In genomic region chr17:40605301-40605700, GRCh38 we compare ENCODE assay signal across 14 cellular contexts. TPM values are rescaled to one million over a fixed set of nuclear protein-coding genes. Genes with fewer than 3 reads are reported as not detected.
DNase-seq lines count a peak whose midpoint lies in the region; ATAC-seq and TF ChIP-seq lines count a peak whose summit lies in the region.
"Had no signal": no experiment of that assay in that cellular context is flagged by ENCODE, and none has a peak within 500 bp of the region (broad histone marks: within the 10 kb centered on the region; RNA-seq: fewer than 3 reads in every experiment).

No MANE protein-coding gene starts in this region.

- peak; percentile 71 for ATAC-seq in activated CD4-positive, alpha-beta T cell treated with anti-CD3 and anti-CD28 coated beads for 36 hours
- ATAC-seq in natural killer cell = no peak
- ATAC-seq in HG03439 (IDR thresholded peaks at IDR 0.05; ENCODE audit: unreplicated experiment) = no peak
- no peak for ATAC-seq in HG02970 (IDR thresholded peaks at IDR 0.05; ENCODE audit: low FRiP score, unreplicated experiment)
- ATAC-seq: gastrocnemius medialis, GM23338 had no signal

- no peaks in the 10 kb centered on the region for H3K9me3 Mint-ChIP-seq in activated CD4-positive, alpha-beta T cell treated with anti-CD3 and anti-CD28 coated beads for 36 hours (ENCODE audit: low read depth)
- no peaks in the 10 kb centered on the region for H3K9me3 Mint-ChIP-seq in activated T-helper 2 cell treated with anti-CD3 and anti-CD28 coated beads, Interferon-gamma antibody, Interleukin-2, Interleukin-4, amounts not matched to agents 10 μg/mL and 5 μg/mL and 100 μg/mL, durations not matched to agents 14 hours and 24 hours and 36 hours
- H3K9me3 Mint-ChIP-seq in natural killer cell = no peaks in the 10 kb centered on the region
- H3K9me3 Mint-ChIP-seq: GM23338 had no signal

- intact Hi-C loops in activated CD4-positive, alpha-beta T cell treated with anti-CD3 and anti-CD28 coated beads for 36 hours (cut with DNase I, micrococcal nuclease) = loop anchor here in 1 of 2 experiments (2.0 to 10.0 kb wide), 4 partner anchors 64 to 830 kb away; partner anchors contain the start of gene TOP2A
- intact Hi-C loops in activated T-helper 2 cell treated with anti-CD3 and anti-CD28 coated beads, Interferon-gamma antibody, Interleukin-2, Interleukin-4, amounts not matched to agents 10 μg/mL and 5 μg/mL and 100 μg/mL, durations not matched to agents 14 hours and 24 hours and 36 hours (cut with micrococcal nuclease) = loop anchor here (1.0 kb wide), 1 partner anchor 28 kb away; no protein-coding TSS in a partner anchor
- intact Hi-C loops in natural killer cell (cut with micrococcal nuclease) = loop anchor here (5.0 kb wide), 1 partner anchor 42 kb away; the partner anchor contains the start of gene SMARCE1
- intact Hi-C loops in posterior cingulate gyrus (cut with DNase I) = no loop called here
- intact Hi-C loops in lower leg skin (cut with DNase I; ENCODE audit: low total_unique reads) = no loop called here

- H3K4me1 Mint-ChIP-seq in activated CD4-positive, alpha-beta T cell treated with anti-CD3 and anti-CD28 coated beads for 36 hours = peaks cover 99% of the 10 kb centered on the region
- H3K4me1 Mint-ChIP-seq in activated T-helper 2 cell treated with anti-CD3 and anti-CD28 coated beads, Interferon-gamma antibody, Interleukin-2, Interleukin-4, amounts not matched to agents 10 μg/mL and 5 μg/mL and 100 μg/mL, durations not matched to agents 14 hours and 24 hours and 36 hours (ENCODE audit: low read depth) = peaks cover 93% of the 10 kb centered on the region
- peaks cover 43% of the 10 kb centered on the region in 2 donors for H3K4me1 Mint-ChIP-seq in natural killer cell

- POLR2A ChIA-PET in activated CD4-positive, alpha-beta T cell treated with anti-CD3 and anti-CD28 coated beads for 36 hours (lab: Charles Lee) = interaction anchor here (0.7 to 4.8 kb wide), 8 partner anchors 9 to 63 kb away, joined by 3 to 195 read pairs (median 4); partner anchors contain the start of genes CCR7 and SMARCE1

- WGBS in lower leg skin, 2 donors = 88 to 92% methylated on average over 6 of the region's 6 CpGs

- no peak overlapping the region for H3K4me3 ChIP-seq in lower leg skin (ENCODE audit: low read depth, poor library complexity, severe bottlenecking)
- H3K4me3 ChIP-seq: gastrocnemius medialis, GM23338 had no signal

- peak overlapping the region; percentile 97 for H3K27ac Mint-ChIP-seq in activated CD4-positive, alpha-beta T cell treated with anti-CD3 and anti-CD28 coated beads for 36 hours
- peak overlapping the region; percentile 87 for H3K27ac Mint-ChIP-seq in activated T-helper 2 cell treated with anti-CD3 and anti-CD28 coated beads, Interferon-gamma antibody, Interleukin-2, Interleukin-4, amounts not matched to agents 10 μg/mL and 5 μg/mL and 100 μg/mL, durations not matched to agents 14 hours and 24 hours and 36 hours
- H3K27ac Mint-ChIP-seq in natural killer cell = peak overlapping the region; percentile 34 to 70
- H3K27ac Mint-ChIP-seq: GM23338 had no signal

- peak overlapping the region; percentile 60 for H3K4me3 Mint-ChIP-seq in activated CD4-positive, alpha-beta T cell treated with anti-CD3 and anti-CD28 coated beads for 36 hours
- peak overlapping the region; percentile 28 for H3K4me3 Mint-ChIP-seq in activated T-helper 2 cell treated with anti-CD3 and anti-CD28 coated beads, Interferon-gamma antibody, Interleukin-2, Interleukin-4, amounts not matched to agents 10 μg/mL and 5 μg/mL and 100 μg/mL, durations not matched to agents 14 hours and 24 hours and 36 hours (ENCODE audit: low read depth)
- H3K4me3 Mint-ChIP-seq in natural killer cell = no peak overlapping the region
- H3K4me3 Mint-ChIP-seq: GM23338 had no signal

- TF ChIP-seq POLR2A in lower leg skin (IDR thresholded peaks at IDR 0.05) = no peak

- peak; percentile 85 for DNase-seq in activated CD4-positive, alpha-beta T cell treated with anti-CD3 and anti-CD28 coated beads for 36 hours
- DNase-seq in activated T-helper 2 cell treated with anti-CD3 and anti-CD28 coated beads, Interferon-gamma antibody, Interleukin-2, Interleukin-4, amounts not matched to agents 10 μg/mL and 5 μg/mL and 100 μg/mL, durations not matched to agents 14 hours and 24 hours and 36 hours (ENCODE audit: low spot score) = no peak
- DNase-seq in natural killer cell (no peak), posterior cingulate gyrus (no peak), lower leg skin (ENCODE audit: low spot score in 2 of 2) (no peak)
- peak; percentile 43 to 77 (median 70) for DNase-seq in stimulated activated naive CD4-positive, alpha-beta T cell (lab: John Stamatoyannopoulos, UW)
- DNase-seq: COR-L47, gastrocnemius medialis, left cardiac atrium, NCI-H1436, occipital lobe had no signal

- TF ChIP-seq CTCF in natural killer cell (IDR thresholded peaks at IDR 0.05) (no peak), lower leg skin (IDR thresholded peaks at IDR 0.05) (no peak)

- H3K36me3 Mint-ChIP-seq in activated CD4-positive, alpha-beta T cell treated with anti-CD3 and anti-CD28 coated beads for 36 hours (ENCODE audit: low read depth) = peaks cover 3% of the 10 kb centered on the region
- peaks cover 12% of the 10 kb centered on the region for H3K36me3 Mint-ChIP-seq in activated T-helper 2 cell treated with anti-CD3 and anti-CD28 coated beads, Interferon-gamma antibody, Interleukin-2, Interleukin-4, amounts not matched to agents 10 μg/mL and 5 μg/mL and 100 μg/mL, durations not matched to agents 14 hours and 24 hours and 36 hours (ENCODE audit: low read depth)
- H3K36me3 Mint-ChIP-seq in natural killer cell = no peaks in the 10 kb centered on the region

- H3K27me3 Mint-ChIP-seq in activated CD4-positive, alpha-beta T cell treated with anti-CD3 and anti-CD28 coated beads for 36 hours = no peaks in the 10 kb centered on the region
- no peaks in the 10 kb centered on the region for H3K27me3 Mint-ChIP-seq in activated T-helper 2 cell treated with anti-CD3 and anti-CD28 coated beads, Interferon-gamma antibody, Interleukin-2, Interleukin-4, amounts not matched to agents 10 μg/mL and 5 μg/mL and 100 μg/mL, durations not matched to agents 14 hours and 24 hours and 36 hours (ENCODE audit: low read depth)
- peaks cover 0 to 3% of the 10 kb centered on the region in 2 donors for H3K27me3 Mint-ChIP-seq in natural killer cell (ENCODE audit: low read depth in 2 of 2)

- CTCF ChIA-PET in activated CD4-positive, alpha-beta T cell treated with anti-CD3 and anti-CD28 coated beads for 36 hours (lab: Charles Lee) = interaction anchor here (0.9 to 5.3 kb wide), 11 partner anchors 9 to 187 kb away, joined by 3 to 71 read pairs (median 4); partner anchors contain the start of genes CCR7 and TOP2A

RNA-seq across cellular contexts. Expression of gene CCR7, which starts 40.0 kb away (rescaled TPM):
- total RNA-seq in activated CD4-positive, alpha-beta T cell treated with anti-CD3 and anti-CD28 coated beads for 36 hours = 100 to 1,000 TPM; 325 to 389 TPM
- 367 and 374 TPM in 2 replicates for total RNA-seq in activated T-helper 2 cell treated with anti-CD3 and anti-CD28 coated beads, Interferon-gamma antibody, Interleukin-2, Interleukin-4, amounts not matched to agents 10 μg/mL and 5 μg/mL and 100 μg/mL, durations not matched to agents 14 hours and 24 hours and 36 hours
- total RNA-seq in natural killer cell (1 to 10 TPM; 3.2 to 8.0 (median 6.6) TPM), lower leg skin (1 to 10 TPM in 1 of 4 donors, under 1 TPM in 1, not detected in 2; 0.21 to 1.2 TPM)
- total RNA-seq: occipital lobe had no signal

RNA-seq across cellular contexts. Expression of gene SMARCE1, which starts 42.3 kb away (rescaled TPM):
- 100 to 1,000 TPM in 1 of 2 experiments, 10 to 100 TPM in 1; 99.7 to 122 TPM for total RNA-seq in activated CD4-positive, alpha-beta T cell treated with anti-CD3 and anti-CD28 coated beads for 36 hours
- 126 and 131 TPM in 2 replicates for total RNA-seq in activated T-helper 2 cell treated with anti-CD3 and anti-CD28 coated beads, Interferon-gamma antibody, Interleukin-2, Interleukin-4, amounts not matched to agents 10 μg/mL and 5 μg/mL and 100 μg/mL, durations not matched to agents 14 hours and 24 hours and 36 hours
- 100 to 1,000 TPM in 2 of 3 donors, 10 to 100 TPM in 1; 87.8 to 102 (median 101) TPM for total RNA-seq in natural killer cell
- total RNA-seq in lower leg skin = 10 to 100 TPM; 63.2 to 77.2 (median 67.6) TPM

RNA-seq across cellular contexts. Expression of gene KRT222, which starts 59.7 kb away (rescaled TPM):
- total RNA-seq in activated CD4-positive, alpha-beta T cell treated with anti-CD3 and anti-CD28 coated beads for 36 hours = not detected
- 0.43 TPM in 1 of 2 replicates, not detected in the other for total RNA-seq in activated T-helper 2 cell treated with anti-CD3 and anti-CD28 coated beads, Interferon-gamma antibody, Interleukin-2, Interleukin-4, amounts not matched to agents 10 μg/mL and 5 μg/mL and 100 μg/mL, durations not matched to agents 14 hours and 24 hours and 36 hours
- not detected for total RNA-seq in natural killer cell
- total RNA-seq in lower leg skin = under 1 TPM in 2 of 4 donors, not detected in 2; 0.13 to 0.19 TPM
- total RNA-seq: gastrocnemius medialis, GM23338 had no signal

Comparison
In these comparisons a context has a peak if more than half of its experiments do, and no peak if none do; other contexts are left out.
1. DNase-seq: peak in activated CD4-positive, alpha-beta T cell treated with anti-CD3 and anti-CD28 coated beads for 36 hours (single experiment) and stimulated activated naive CD4-positive, alpha-beta T cell (6 of 6); none in activated T-helper 2 cell treated with anti-CD3 and anti-CD28 coated beads, Interferon-gamma antibody, Interleukin-2, Interleukin-4, amounts not matched to agents 10 μg/mL and 5 μg/mL and 100 μg/mL, durations not matched to agents 14 hours and 24 hours and 36 hours (single experiment), natural killer cell (single experiment), posterior cingulate gyrus (0 of 10) and lower leg skin (0 of 2).
2. RNA of gene CCR7, which starts 40.0 kb away (total RNA-seq): 325 to 389 TPM in activated CD4-positive, alpha-beta T cell treated with anti-CD3 and anti-CD28 coated beads for 36 hours and 367 to 374 TPM in activated T-helper 2 cell treated with anti-CD3 and anti-CD28 coated beads, Interferon-gamma antibody, Interleukin-2, Interleukin-4, amounts not matched to agents 10 μg/mL and 5 μg/mL and 100 μg/mL, durations not matched to agents 14 hours and 24 hours and 36 hours; 3.2 to 8.0 TPM in natural killer cell and 0.21 to 1.2 TPM in lower leg skin; every median in the first group is over 10 times any median in the second.
3. intact Hi-C loops: an anchor here in activated T-helper 2 cell treated with anti-CD3 and anti-CD28 coated beads, Interferon-gamma antibody, Interleukin-2, Interleukin-4, amounts not matched to agents 10 μg/mL and 5 μg/mL and 100 μg/mL, durations not matched to agents 14 hours and 24 hours and 36 hours (1.0 kb wide) and natural killer cell (5.0 kb wide); none called in posterior cingulate gyrus and lower leg skin.
4. Peak in every context shown above with its lines, with median percentiles within 50 percentile points of each other: H3K27ac Mint-ChIP-seq.